34 cellular contexts compared by ENCODE assay signal in genomic region chr2:15759385-15759784, GRCh38.
"Had no signal": no experiment of that assay in that cellular context is flagged by ENCODE, and none has a peak within 500 bp of the region (broad histone marks: within the 10 kb centered on the region; RNA-seq: fewer than 3 reads in every experiment).

No MANE protein-coding gene starts in this region.

- DNase-seq: Karpas-422, Kasumi-1, MG63, MM.1S, MV-4-11, NCI-H1048, NCI-H1092, NCI-H1092 treated with DMSO at 0.1 percent for 48 hours, NCI-H1105, NCI-H1105 treated with DMSO at 0.1 percent for 48 hours, NCI-H1417, NCI-H1417 treated with DMSO at 0.1 percent for 48 hours, NCI-H1436, NCI-H1436 treated with DMSO at 0.1 percent for 48 hours, NCI-H146, NCI-H1694, NCI-H1694 treated with DMSO at 0.1 percent for 48 hours, NCI-H187, NCI-H187 treated with DMSO at 0.1 percent for 48 hours, NCI-H1930, NCI-H2029, NCI-H2029 treated with DMSO at 0.1 percent for 48 hours, NCI-H2081, NCI-H2081 treated with DMSO at 0.1 percent for 48 hours, NCI-H2107, NCI-H2171, NCI-H2171 treated with DMSO at 0.1 percent for 48 hours, NCI-H2227 treated with DMSO at 0.1 percent for 48 hours, NCI-H226, NCI-H345, NCI-H446, NCI-H446 treated with DMSO at 0.1 percent for 48 hours, NCI-H510A, NCI-H510A treated with DMSO at 0.1 percent for 48 hours had no signal
